ENCODE assay signal across 12 cellular contexts in genomic region chr10:91974960-91975359, GRCh38.
A peak's percentile ranks its signal among the peaks of the same experiment; 100 is the strongest.
DNase-seq lines count a peak whose midpoint lies in the region; ATAC-seq, FAIRE-seq and TF ChIP-seq lines count a peak whose summit lies in the region.
"Had no signal": no experiment of that assay in that cellular context is flagged by ENCODE, and none has a peak within 500 bp of the region (broad histone marks: within the 10 kb centered on the region; RNA-seq: fewer than 3 reads in every experiment).

No MANE protein-coding gene starts in this region.

- peaks cover 36% of the 10 kb centered on the region for H3K4me1 Mint-ChIP-seq in activated naive CD8-positive, alpha-beta T cell (ENCODE audit: low read depth)

- no peak for TF ChIP-seq CTCF in AG09309 (IDR thresholded peaks at IDR 0.05; ENCODE audit: control insufficient read depth, insufficient read depth, low read depth, low read length, missing control alignments)

- peak overlapping the region; percentile 96 for H3K27ac Mint-ChIP-seq in activated naive CD8-positive, alpha-beta T cell

- peak; percentile 52 for FAIRE-seq in GM19239 (lab: Jason Lieb, UNC)
- FAIRE-seq: D721Med had no signal

- ATAC-seq in HG02798 (IDR thresholded peaks at IDR 0.05; ENCODE audit: poor library complexity, unreplicated experiment) = no peak
- ATAC-seq in HG02642 (IDR thresholded peaks at IDR 0.05; ENCODE audit: poor library complexity, unreplicated experiment) = no peak

- no peaks in the 10 kb centered on the region for H3K9me3 Mint-ChIP-seq in activated naive CD8-positive, alpha-beta T cell (ENCODE audit: low read depth)

- no peaks in the 10 kb centered on the region for H3K27me3 Mint-ChIP-seq in activated naive CD8-positive, alpha-beta T cell

- H3K4me3 Mint-ChIP-seq in activated naive CD8-positive, alpha-beta T cell = peak overlapping the region; percentile 63

- H3K36me3 Mint-ChIP-seq in activated naive CD8-positive, alpha-beta T cell = peaks cover 42% of the 10 kb centered on the region

- no peak overlapping the region for H3K4me3 ChIP-seq in AG09309 (ENCODE audit: control insufficient read depth, low read depth, low read length)
- H3K4me3 ChIP-seq: HAP-1, lung had no signal

- DNase-seq in AG09309 (ENCODE audit: low read depth) (peak; percentile 5), GM19239 (ENCODE audit: insufficient read length, low spot score) (no peak), glomerular visceral epithelial cell (ENCODE audit: extremely low spot score) (peak; percentile 25), nucleus accumbens (lab: John Stamatoyannopoulos, UW) (no peak)
- DNase-seq in activated CD8-positive, alpha-beta memory T cell treated with anti-CD3 and anti-CD28 coated beads for 24 hours = no peak
- DNase-seq: activated CD8-positive, alpha-beta memory T cell treated with anti-CD3 and anti-CD28 coated beads, Interleukin-2, amount 50 U/mL, for 48 hours had no signal

Comparison
In these comparisons a context has a peak if more than half of its experiments do, and no peak if none do; other contexts are left out.
1. DNase-seq: peak in AG09309 (single experiment) and glomerular visceral epithelial cell (single experiment); none in GM19239 (single experiment), activated CD8-positive, alpha-beta memory T cell treated with anti-CD3 and anti-CD28 coated beads for 24 hours (single experiment) and nucleus accumbens (0 of 56).